Comparison of ENCODE assay signal across 9 cellular contexts in genomic region chr6:146543211-146543939, GRCh38. TPM values are rescaled to one million over a fixed set of nuclear protein-coding genes. Genes with fewer than 3 reads are reported as not detected.
A peak's percentile ranks its signal among the peaks of the same experiment; 100 is the strongest.
DNase-seq lines count a peak whose midpoint lies in the region; ATAC-seq, FAIRE-seq and TF ChIP-seq lines count a peak whose summit lies in the region.
"Had no signal": no experiment of that assay in that cellular context is flagged by ENCODE, and none has a peak within 500 bp of the region (broad histone marks: within the 10 kb centered on the region; RNA-seq: fewer than 3 reads in every experiment).

RAB32 (plus strand) TSS chr6:146543833; CDS start chr6:146543872, 39 bp downstream.

- peak; percentile 49 for DNase-seq in activated CD4-positive, alpha-beta T cell treated with anti-CD3 and anti-CD28 coated beads for 36 hours
- DNase-seq in activated CD4-positive, alpha-beta T cell treated with anti-CD3 and anti-CD28 coated beads, Interleukin-2, amount 50 U/mL, for 4 hours, result no peak
- peak; percentile 77 for DNase-seq in NCI-H146 (lab: John Stamatoyannopoulos, UW)
- DNase-seq in foreskin fibroblast, result peak; percentile 97 to 99
- DNase-seq in naive thymus-derived CD4-positive, alpha-beta T cell, result peak in 2 of 9 donors; percentile 41 to 58
- peak; percentile 88 for DNase-seq in urothelium cell line (ENCODE audit: low spot score)

- no peaks in the 10 kb centered on the region for H3K9me3 ChIP-seq in naive thymus-derived CD4-positive, alpha-beta T cell (ENCODE audit: control insufficient read depth in 2 of 3, low read length in 3 of 3)

- no peak within 1 kb of the TSS for H3K27ac ChIP-seq in naive thymus-derived CD4-positive, alpha-beta T cell (ENCODE audit: low read depth, low read length)

- peak within 1 kb of the TSS; percentile 19 for H3K27ac Mint-ChIP-seq in activated CD4-positive, alpha-beta T cell treated with anti-CD3 and anti-CD28 coated beads for 36 hours
- H3K27ac Mint-ChIP-seq in activated T-helper 17 cell treated with anti-CD3 and anti-CD28 coated beads, Interleukin-2, amount 50 U/mL, for 72 hours, result no peak within 1 kb of the TSS
- H3K27ac Mint-ChIP-seq in naive thymus-derived CD4-positive, alpha-beta T cell, result peak within 1 kb of the TSS in 2 of 9 donors; percentile 37 to 54

- POLR2A ChIA-PET in activated CD4-positive, alpha-beta T cell treated with anti-CD3 and anti-CD28 coated beads for 36 hours (lab: Charles Lee), result no interaction called here
- POLR2A ChIA-PET in naive thymus-derived CD4-positive, alpha-beta T cell (lab: Charles Lee), result no interaction called here

- intact Hi-C loops in activated CD4-positive, alpha-beta T cell treated with anti-CD3 and anti-CD28 coated beads for 36 hours (cut with DNase I, micrococcal nuclease), result loop anchor here in 1 of 2 experiments (5.0 kb wide), 1 partner anchor 159 kb away; no protein-coding TSS in a partner anchor
- intact Hi-C loops in naive thymus-derived CD4-positive, alpha-beta T cell (cut with micrococcal nuclease), result loop anchor here in 1 of 2 donors (10.0 kb wide), 2 partner anchors 161 to 241 kb away; no protein-coding TSS in a partner anchor

- H3K36me3 Mint-ChIP-seq in activated CD4-positive, alpha-beta T cell treated with anti-CD3 and anti-CD28 coated beads for 36 hours (ENCODE audit: low read depth), result no peaks in the 10 kb centered on the region
- H3K36me3 Mint-ChIP-seq in activated T-helper 17 cell treated with anti-CD3 and anti-CD28 coated beads, Interleukin-2, amount 50 U/mL, for 72 hours (ENCODE audit: low read depth), result no peaks in the 10 kb centered on the region
- peaks cover 0 to 4% (median 0%) of the 10 kb centered on the region in 5 donors for H3K36me3 Mint-ChIP-seq in naive thymus-derived CD4-positive, alpha-beta T cell

- FAIRE-seq in urothelium cell line (lab: Jason Lieb, UNC), result no peak
- FAIRE-seq: G401.6 had no signal

- no peaks in the 10 kb centered on the region for H3K4me1 ChIP-seq in naive thymus-derived CD4-positive, alpha-beta T cell (ENCODE audit: control insufficient read depth in 2 of 2, insufficient read depth in 2 of 2, low read length in 2 of 2)

- H3K27me3 ChIP-seq in naive thymus-derived CD4-positive, alpha-beta T cell (ENCODE audit: control insufficient read depth in 2 of 2, insufficient read depth in 2 of 2, low read length in 2 of 2), result no peaks in the 10 kb centered on the region

- no peaks in the 10 kb centered on the region for H3K9me3 Mint-ChIP-seq in activated CD4-positive, alpha-beta T cell treated with anti-CD3 and anti-CD28 coated beads for 36 hours (ENCODE audit: low read depth)
- H3K9me3 Mint-ChIP-seq in activated T-helper 17 cell treated with anti-CD3 and anti-CD28 coated beads, Interleukin-2, amount 50 U/mL, for 72 hours, result no peaks in the 10 kb centered on the region
- H3K9me3 Mint-ChIP-seq in naive thymus-derived CD4-positive, alpha-beta T cell, result peaks cover 0 to 10% (median 0%) of the 10 kb centered on the region in 11 donors

- no peaks in the 10 kb centered on the region for H3K36me3 ChIP-seq in naive thymus-derived CD4-positive, alpha-beta T cell (ENCODE audit: control insufficient read depth in 2 of 3, insufficient read depth in 3 of 3, low read length in 3 of 3)

- CTCF ChIA-PET in activated CD4-positive, alpha-beta T cell treated with anti-CD3 and anti-CD28 coated beads for 36 hours (lab: Charles Lee), result no interaction called here
- CTCF ChIA-PET in naive thymus-derived CD4-positive, alpha-beta T cell (lab: Charles Lee), result no interaction called here

- peaks cover 5% of the 10 kb centered on the region for H3K4me1 Mint-ChIP-seq in activated CD4-positive, alpha-beta T cell treated with anti-CD3 and anti-CD28 coated beads for 36 hours
- no peaks in the 10 kb centered on the region for H3K4me1 Mint-ChIP-seq in activated T-helper 17 cell treated with anti-CD3 and anti-CD28 coated beads, Interleukin-2, amount 50 U/mL, for 72 hours
- peaks cover 0 to 18% (median 10%) of the 10 kb centered on the region in 7 donors for H3K4me1 Mint-ChIP-seq in naive thymus-derived CD4-positive, alpha-beta T cell

- TF ChIP-seq CTCF in foreskin fibroblast (IDR thresholded peaks at IDR 0.05; ENCODE audit: low read depth, low read length), result peak; percentile 78

- H3K27me3 Mint-ChIP-seq in activated CD4-positive, alpha-beta T cell treated with anti-CD3 and anti-CD28 coated beads for 36 hours, result peaks cover 26% of the 10 kb centered on the region
- peaks cover 36% of the 10 kb centered on the region for H3K27me3 Mint-ChIP-seq in activated T-helper 17 cell treated with anti-CD3 and anti-CD28 coated beads, Interleukin-2, amount 50 U/mL, for 72 hours
- peaks cover 31 to 57% (median 47%) of the 10 kb centered on the region in 5 donors for H3K27me3 Mint-ChIP-seq in naive thymus-derived CD4-positive, alpha-beta T cell

- H3K4me3 ChIP-seq in foreskin fibroblast (ENCODE audit: low read depth in 1 of 2, low read length in 2 of 2), result peak within 1 kb of the TSS; percentile 84 to 93
- H3K4me3 ChIP-seq in naive thymus-derived CD4-positive, alpha-beta T cell (ENCODE audit: low read length), result no peak within 1 kb of the TSS

- ATAC-seq in activated CD4-positive, alpha-beta T cell treated with anti-CD3 and anti-CD28 coated beads for 36 hours, result peak; percentile 59
- ATAC-seq in HG02610 (IDR thresholded peaks at IDR 0.05; ENCODE audit: unreplicated experiment), result peak; percentile 80
- ATAC-seq in activated T-helper 17 cell treated with anti-CD3 and anti-CD28 coated beads, Interleukin-2, amount 50 U/mL, for 72 hours (replicated peaks), result peak; percentile 77
- ATAC-seq in naive thymus-derived CD4-positive, alpha-beta T cell, result peak; percentile 96

- peak within 1 kb of the TSS; percentile 69 for H3K4me3 Mint-ChIP-seq in activated CD4-positive, alpha-beta T cell treated with anti-CD3 and anti-CD28 coated beads for 36 hours
- H3K4me3 Mint-ChIP-seq in activated T-helper 17 cell treated with anti-CD3 and anti-CD28 coated beads, Interleukin-2, amount 50 U/mL, for 72 hours, result peak within 1 kb of the TSS; percentile 74
- H3K4me3 Mint-ChIP-seq in naive thymus-derived CD4-positive, alpha-beta T cell, result peak within 1 kb of the TSS; percentile 71 to 89 (median 80)

RNA-seq across cellular contexts. Expression of gene RAB32, which starts in this region (rescaled TPM):
- total RNA-seq in activated CD4-positive, alpha-beta T cell treated with anti-CD3 and anti-CD28 coated beads for 36 hours, result 1 to 10 TPM in 1 of 2 experiments, under 1 TPM in 1; 0.44 to 1.1 TPM
- under 1 TPM in 1 of 2 donors, not detected in 1; 0.37 TPM for total RNA-seq in activated T-helper 17 cell treated with anti-CD3 and anti-CD28 coated beads, Interleukin-2, amount 50 U/mL, for 72 hours
- total RNA-seq in naive thymus-derived CD4-positive, alpha-beta T cell, result 10 to 100 TPM in 1 of 5 experiments, 1 to 10 TPM in 2, under 1 TPM in 2; 0.36 to 22.5 (median 1.4) TPM
- polyA plus RNA-seq in naive thymus-derived CD4-positive, alpha-beta T cell, result under 1 TPM; 0.24 to 0.92 TPM

Comparison
In these comparisons a context has a peak if more than half of its experiments do, and no peak if none do; other contexts are left out.
1. DNase-seq: peak in activated CD4-positive, alpha-beta T cell treated with anti-CD3 and anti-CD28 coated beads for 36 hours (single experiment), NCI-H146 (single experiment), foreskin fibroblast (2 of 2) and urothelium cell line (single experiment); none in activated CD4-positive, alpha-beta T cell treated with anti-CD3 and anti-CD28 coated beads, Interleukin-2, amount 50 U/mL, for 4 hours (0 of 2).
2. Peak in ATAC-seq in activated T-helper 17 cell treated with anti-CD3 and anti-CD28 coated beads, Interleukin-2, amount 50 U/mL, for 72 hours; RNA of the gene not detected or under 1 TPM.
3. Peak in every context shown above with its lines, with median percentiles within 50 percentile points of each other: ATAC-seq and H3K4me3 Mint-ChIP-seq.